ENCODE assay signal across 16 cellular contexts in the genomic region with DNA sequence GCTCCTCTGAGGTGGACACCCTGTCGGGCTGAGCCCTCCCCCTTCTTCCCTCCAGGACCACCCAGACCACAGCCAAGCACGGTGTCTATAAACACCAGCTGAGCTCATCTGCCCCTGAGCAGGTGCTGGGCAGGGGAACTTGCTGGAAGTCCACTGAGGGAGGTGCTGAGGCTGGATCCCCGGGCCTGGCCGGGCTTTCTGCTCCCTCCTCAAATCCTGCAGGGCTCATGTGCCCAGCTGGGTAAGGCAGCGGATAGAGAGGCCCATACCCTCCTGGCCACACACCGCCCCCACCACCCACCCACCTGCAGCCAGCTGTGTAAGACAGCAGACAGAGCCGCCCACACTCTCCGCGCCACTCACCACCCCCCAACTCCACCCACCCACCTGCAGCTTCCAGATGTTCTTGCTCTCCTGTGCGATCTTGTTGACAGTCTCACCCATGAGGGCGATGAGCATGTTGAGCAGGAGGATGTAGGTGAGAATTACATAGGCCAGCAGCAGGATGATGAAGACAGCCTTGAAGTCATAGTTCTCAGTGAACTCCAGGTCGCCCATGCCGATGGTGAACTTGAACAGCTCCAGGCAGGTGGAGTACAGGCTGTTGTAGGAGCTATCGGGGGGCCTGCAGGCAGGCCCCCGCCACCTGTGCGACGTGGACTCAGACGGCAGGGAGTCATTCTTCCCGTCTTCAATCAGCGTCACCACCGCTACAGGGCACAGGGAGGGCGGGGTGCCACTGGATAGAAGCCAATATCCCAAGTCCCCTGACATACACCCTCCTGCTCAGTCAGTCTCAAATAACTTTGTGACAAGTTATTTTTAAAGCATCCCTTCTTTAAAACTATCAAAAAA. TPM values are rescaled to one million over a fixed set of nuclear protein-coding genes. Genes with fewer than 3 reads are reported as not detected.
DNase-seq lines count a peak whose midpoint lies in the region; ATAC-seq, FAIRE-seq and TF ChIP-seq lines count a peak whose summit lies in the region.
"Had no signal": no experiment of that assay in that cellular context is flagged by ENCODE, and none has a peak within 500 bp of the region (broad histone marks: within the 10 kb centered on the region; RNA-seq: fewer than 3 reads in every experiment).

No MANE protein-coding gene starts in this region.

- peak; percentile 13 for DNase-seq in Right ventricle myocardium superior
- no peak for DNase-seq in heart right ventricle
- peak; percentile 40 for DNase-seq in NAMALWA (ENCODE audit: low spot score)
- DNase-seq in GM12878 (ENCODE audit: low read depth, low spot score) = no peak
- no peak for DNase-seq in MCF 10A (ENCODE audit: unreplicated experiment)
- no peak for DNase-seq in omental fat pad (ENCODE audit: low spot score)
- no peak for DNase-seq in H54 (ENCODE audit: insufficient read length, low spot score)
- DNase-seq: 8988T; ACHN; CD4-positive, CD25-positive, alpha-beta regulatory T cell; DMS53; GOT3; HCEC 1CT had no signal

- H3K79me2 ChIP-seq in GM12878 (ENCODE audit: control insufficient read depth, insufficient read depth, low read length) = no peaks in the 10 kb centered on the region

- TF ChIP-seq CTCF in heart right ventricle (IDR thresholded peaks at IDR 0.05) = no peak
- no peak for TF ChIP-seq CTCF in GM12878 (IDR thresholded peaks at IDR 0.05 in 2 of 3, conservative IDR thresholded peaks at IDR 0.05 in 1 of 3; ENCODE audit: control insufficient read depth in 2 of 3, extremely low read depth in 1 of 3, insufficient read depth in 1 of 3, low read depth in 3 of 3, low read length in 3 of 3)
- TF ChIP-seq CTCF in MCF 10A (IDR thresholded peaks at IDR 0.05; ENCODE audit: unreplicated experiment) = no peak
- no peak for TF ChIP-seq CTCF in omental fat pad (IDR thresholded peaks at IDR 0.05)

- RAD21 ChIA-PET in GM12878 (lab: Charles Lee; ENCODE audit: unreplicated experiment) = no interaction called here

- no peak overlapping the region for H3K4me2 ChIP-seq in GM12878 (ENCODE audit: control insufficient read depth, insufficient read depth)
- H3K4me2 ChIP-seq: BLaER1 treated with 17β-estradiol and CSF1 and Interleukin-3, amounts not matched to agents 10 nM and 100 nM had no signal

- H3K9ac ChIP-seq in GM12878 (ENCODE audit: control insufficient read depth, insufficient read depth, low read length) = no peak overlapping the region
- H3K9ac ChIP-seq: BLaER1 treated with 17β-estradiol and CSF1 and Interleukin-3, amounts not matched to agents 10 nM and 100 nM had no signal

- in situ Hi-C loops in GM12878 (cut with MboI) = no loop called here

- TF ChIP-seq EP300 in GM12878 (IDR thresholded peaks at IDR 0.05; ENCODE audit: borderline replicate concordance in 1 of 2, control insufficient read depth in 1 of 2, low read depth in 2 of 2, low read length in 2 of 2) = no peak

- ATAC-seq in Right ventricle myocardium superior (ENCODE audit: poor library complexity) = no peak
- ATAC-seq in heart right ventricle = no peak
- ATAC-seq in GM12878 = no peak
- ATAC-seq in omental fat pad (ENCODE audit: low FRiP score) = no peak

- TF ChIP-seq POLR2A in GM12878 (IDR thresholded peaks at IDR 0.05; ENCODE audit: low read depth, low read length) (no peak), H54 (IDR thresholded peaks at IDR 0.05; ENCODE audit: low read depth, low read length) (no peak)

- intact Hi-C loops in Right ventricle myocardium superior (cut with DNase I) (no loop called here), heart right ventricle (cut with DNase I) (no loop called here), GM12878 (cut with micrococcal nuclease; ENCODE audit: unreplicated experiment) (no loop called here), MCF 10A (cut with micrococcal nuclease) (no loop called here)

- BruUV-seq in GM12878 (replicated peaks; lab: Mats Ljungman, UMichigan) (no TSS peak), MCF 10A (replicated peaks; lab: Mats Ljungman, UMichigan) (no TSS peak)

- H3K4me1 ChIP-seq in heart right ventricle (peaks cover 0 to 6% (median 0%) of the 10 kb centered on the region in 9 donors), GM12878 (ENCODE audit: control insufficient read depth, insufficient read depth, low read length) (no peaks in the 10 kb centered on the region)

- no peaks in the 10 kb centered on the region for H3K9me3 Mint-ChIP-seq in MCF 10A (ENCODE audit: unreplicated experiment)
- H3K9me3 Mint-ChIP-seq: CD4-positive, CD25-positive, alpha-beta regulatory T cell; IgD-negative memory B cell had no signal

- POLR2A ChIA-PET in GM12878 (lab: Charles Lee) = no interaction called here
- POLR2A ChIA-PET in MCF 10A (lab: Yijun Ruan, JAX) = no interaction called here

- H3K36me3 ChIP-seq in heart right ventricle (peaks cover 0 to 83% (median 14%) of the 10 kb centered on the region in 9 donors), GM12878 (ENCODE audit: control insufficient read depth in 2 of 2, insufficient read depth in 2 of 2, low read length in 1 of 2) (no peaks in the 10 kb centered on the region; a peak in 1 of 4 replicates)

- no peak for TF ChIP-seq RAD21 in GM12878 (IDR thresholded peaks at IDR 0.05; ENCODE audit: insufficient read depth, low read depth, low read length)

- H3K4me1 Mint-ChIP-seq in MCF 10A (ENCODE audit: insufficient read depth, unreplicated experiment) = peaks cover 6% of the 10 kb centered on the region

- H3K27ac Mint-ChIP-seq in MCF 10A (ENCODE audit: low read depth, unreplicated experiment) = no peak overlapping the region
- H3K27ac Mint-ChIP-seq: IgD-negative memory B cell had no signal

- peaks cover 5% of the 10 kb centered on the region for H3K36me3 Mint-ChIP-seq in MCF 10A (ENCODE audit: insufficient read depth, unreplicated experiment)

- no peaks in the 10 kb centered on the region for H3K27me3 ChIP-seq in heart right ventricle
- H3K27me3 ChIP-seq in GM12878 (replicated peaks in 1 of 2; ENCODE audit: control insufficient read depth in 2 of 2, insufficient read depth in 2 of 2, low read length in 1 of 2) = no peaks in the 10 kb centered on the region
- H3K27me3 ChIP-seq: BLaER1 treated with 17β-estradiol and CSF1 and Interleukin-3, amounts not matched to agents 10 nM and 100 nM had no signal

- no peaks in the 10 kb centered on the region for H4K20me1 ChIP-seq in GM12878 (ENCODE audit: control insufficient read depth, insufficient read depth)
- H4K20me1 ChIP-seq: BLaER1 treated with 17β-estradiol and CSF1 and Interleukin-3, amounts not matched to agents 10 nM and 100 nM had no signal

- H3K4me3 Mint-ChIP-seq in MCF 10A (ENCODE audit: unreplicated experiment) = no peak overlapping the region
- H3K4me3 Mint-ChIP-seq: CD4-positive, CD25-positive, alpha-beta regulatory T cell; IgD-negative memory B cell had no signal

- CTCF ChIA-PET in GM12878 (lab: Yijun Ruan, JAX) = no interaction called here
- CTCF ChIA-PET in MCF 10A (lab: Yijun Ruan, JAX) = interaction anchor here (0.5 kb wide), 1 partner anchor 587 kb away, joined by 3 read pairs; no protein-coding TSS in a partner anchor

- no peak overlapping the region for H2AFZ ChIP-seq in GM12878 (ENCODE audit: control insufficient read depth, low read depth, low read length)

- no peaks in the 10 kb centered on the region for H3K9me3 ChIP-seq in heart right ventricle
- H3K9me3 ChIP-seq in GM12878 (replicated peaks; ENCODE audit: control insufficient read depth, insufficient read depth, low read length) = no peaks in the 10 kb centered on the region

- WGBS in heart right ventricle, 2 donors = 86 to 89% methylated on average over 22 of the region's 22 CpGs
- WGBS in GM12878 (ENCODE audit: insufficient coverage, insufficient replicate concordance, low lambda C conversion rate, missing lambda C conversion rate) = 84% methylated on average over 20 of the region's 22 CpGs

- H3K4me3 ChIP-seq in heart right ventricle (no peak overlapping the region), GM12878 (no peak overlapping the region)
- H3K4me3 ChIP-seq: BLaER1 treated with 17β-estradiol and CSF1 and Interleukin-3, amounts not matched to agents 10 nM and 100 nM had no signal

- SMC1A ChIA-PET in GM12878 (lab: Charles Lee; ENCODE audit: uncharacterized antibody, unreplicated experiment) = no interaction called here

- FAIRE-seq in GM12878 (lab: Jason Lieb, UNC) (no peak), H54 (lab: Jason Lieb, UNC) (no peak)
- FAIRE-seq: GM19239 had no signal

- no peaks in the 10 kb centered on the region for H3K27me3 Mint-ChIP-seq in MCF 10A (ENCODE audit: insufficient read depth, unreplicated experiment)
- H3K27me3 Mint-ChIP-seq: CD4-positive, CD25-positive, alpha-beta regulatory T cell; IgD-negative memory B cell had no signal

- H3K27ac ChIP-seq in heart right ventricle (no peak overlapping the region), GM12878 (ENCODE audit: control insufficient read depth, insufficient read depth) (no peak overlapping the region)
- H3K27ac ChIP-seq: BLaER1 treated with 17β-estradiol and CSF1 and Interleukin-3, amounts not matched to agents 10 nM and 100 nM had no signal

RNA-seq across cellular contexts. Expression of gene TRPV3, which starts 15.9 kb away (rescaled TPM):
- total RNA-seq in Right ventricle myocardium superior (1.0 TPM), heart right ventricle (1 to 10 TPM in 5 of 10 donors, under 1 TPM in 5; 0.17 to 1.8 (median 1.1) TPM), GM12878 (2014; rRNA removed) (2.7 and 3.7 TPM in 2 replicates), GM12878 (2014; rRNA removed; fragmentation: Illumina TruSeq; extraction: Trizol) (2.7 and 2.8 TPM in 2 replicates), GM12878 (2021) (3.6 and 5.2 TPM in 2 replicates), MCF 10A (2022) (4.4 and 5.4 TPM in 2 replicates), omental fat pad (1 to 10 TPM in 1 of 4 donors, under 1 TPM in 3; 0.36 to 3.0 (median 0.86) TPM)
- polyA plus RNA-seq in heart right ventricle (1 to 10 TPM in 1 of 2 donors, under 1 TPM in 1; 0.19 to 2.8 TPM), GM12878 (2011; rRNA removed) (8.7 and 12.0 TPM in 2 replicates), GM12878 (2014; fragmentation: Illumina TruSeq; extraction: Trizol) (3.3 and 4.1 TPM in 2 replicates), GM12878 (2014; fragmentation: Nextera tagmentation; extraction: Ambion mirVana) (under 1 TPM; 0.52 to 0.60 TPM), GM12878 (2014; rRNA removed) (4.4 and 4.5 TPM in 2 replicates), GM12878 (2016; fragmentation: Nextera tagmentation; extraction: Ambion mirVana) (1 to 10 TPM; 1.6 to 2.1 TPM)
- 74.5 and 76.8 TPM in 2 replicates for total RNA-seq in GM12878 (2013; cell fraction: nucleolus; rRNA removed)
- polyA plus RNA-seq in GM12878 (2011; ENCODE audit: low read depth) = 5.5 TPM
- 12.1 and 15.3 TPM in 2 replicates for polyA plus RNA-seq in GM12878 (2011; cell fraction: cytosol; rRNA removed)
- polyA plus RNA-seq in GM12878 (2011; cell fraction: nucleus; rRNA removed) = 37.3 and 39.1 TPM in 2 replicates
- polyA plus RNA-seq in GM12878 (2012) = 7.1 and 7.9 TPM in 2 replicates
- polyA minus RNA-seq in GM12878 (2011; rRNA and poly(A)+ RNA removed) = 19.7 and 20.9 TPM in 2 replicates
- 5.2 and 7.4 TPM in 2 replicates for polyA minus RNA-seq in GM12878 (2011; cell fraction: cytosol; rRNA and poly(A)+ RNA removed)
- 18.5 and 22.5 TPM in 2 replicates for polyA minus RNA-seq in GM12878 (2011; cell fraction: nucleus; rRNA and poly(A)+ RNA removed)

RNA-seq across cellular contexts. Expression of gene TRPV1, which starts 35.7 kb away (rescaled TPM):
- total RNA-seq in Right ventricle myocardium superior = 4.0 TPM
- 1 to 10 TPM; 2.2 to 6.5 (median 3.7) TPM for total RNA-seq in heart right ventricle
- polyA plus RNA-seq in heart right ventricle = 10 to 100 TPM in 1 of 2 donors, 1 to 10 TPM in 1; 2.1 to 12.5 TPM
- total RNA-seq in GM12878 (2013; cell fraction: nucleolus; rRNA removed) = 11.9 and 13.3 TPM in 2 replicates
- total RNA-seq in GM12878 (2014; rRNA removed) = 1.9 TPM in 2 replicates
- total RNA-seq in GM12878 (2014; rRNA removed; fragmentation: Illumina TruSeq; extraction: Trizol) = 1.6 and 1.9 TPM in 2 replicates
- total RNA-seq in GM12878 (2021) = 2.3 and 3.5 TPM in 2 replicates
- 1.2 TPM for polyA plus RNA-seq in GM12878 (2011; ENCODE audit: low read depth)
- polyA plus RNA-seq in GM12878 (2011; rRNA removed) = 0.68 and 0.75 TPM in 2 replicates
- polyA plus RNA-seq in GM12878 (2011; cell fraction: cytosol; rRNA removed) = 0.99 and 1.2 TPM in 2 replicates
- 3.1 TPM in 2 replicates for polyA plus RNA-seq in GM12878 (2011; cell fraction: nucleus; rRNA removed)
- 1.8 and 2.6 TPM in 2 replicates for polyA plus RNA-seq in GM12878 (2012)
- 1.5 and 2.4 TPM in 2 replicates for polyA plus RNA-seq in GM12878 (2014; fragmentation: Illumina TruSeq; extraction: Trizol)
- under 1 TPM; 0.39 to 0.42 TPM for polyA plus RNA-seq in GM12878 (2014; fragmentation: Nextera tagmentation; extraction: Ambion mirVana)
- polyA plus RNA-seq in GM12878 (2014; rRNA removed) = 4.2 and 5.2 TPM in 2 replicates
- polyA plus RNA-seq in GM12878 (2016; fragmentation: Nextera tagmentation; extraction: Ambion mirVana) = 1 to 10 TPM; 1.9 to 2.1 TPM
- 0.95 and 1.3 TPM in 2 replicates for polyA minus RNA-seq in GM12878 (2011; rRNA and poly(A)+ RNA removed)
- 0.83 and 0.94 TPM in 2 replicates for polyA minus RNA-seq in GM12878 (2011; cell fraction: cytosol; rRNA and poly(A)+ RNA removed)
- 1.2 and 1.8 TPM in 2 replicates for polyA minus RNA-seq in GM12878 (2011; cell fraction: nucleus; rRNA and poly(A)+ RNA removed)
- total RNA-seq in MCF 10A (2022) = 2.7 and 5.4 TPM in 2 replicates
- total RNA-seq in omental fat pad = 1 to 10 TPM; 1.7 to 9.9 (median 2.7) TPM

Comparison
In these comparisons a context has a peak if more than half of its experiments do, and no peak if none do; other contexts are left out.
1. DNase-seq: peak in Right ventricle myocardium superior (single experiment) and NAMALWA (single experiment); none in heart right ventricle (0 of 2), GM12878 (single experiment), MCF 10A (single experiment), omental fat pad (single experiment) and H54 (single experiment).